ENCODE assay signal across 1 cellular context in the genomic region with DNA sequence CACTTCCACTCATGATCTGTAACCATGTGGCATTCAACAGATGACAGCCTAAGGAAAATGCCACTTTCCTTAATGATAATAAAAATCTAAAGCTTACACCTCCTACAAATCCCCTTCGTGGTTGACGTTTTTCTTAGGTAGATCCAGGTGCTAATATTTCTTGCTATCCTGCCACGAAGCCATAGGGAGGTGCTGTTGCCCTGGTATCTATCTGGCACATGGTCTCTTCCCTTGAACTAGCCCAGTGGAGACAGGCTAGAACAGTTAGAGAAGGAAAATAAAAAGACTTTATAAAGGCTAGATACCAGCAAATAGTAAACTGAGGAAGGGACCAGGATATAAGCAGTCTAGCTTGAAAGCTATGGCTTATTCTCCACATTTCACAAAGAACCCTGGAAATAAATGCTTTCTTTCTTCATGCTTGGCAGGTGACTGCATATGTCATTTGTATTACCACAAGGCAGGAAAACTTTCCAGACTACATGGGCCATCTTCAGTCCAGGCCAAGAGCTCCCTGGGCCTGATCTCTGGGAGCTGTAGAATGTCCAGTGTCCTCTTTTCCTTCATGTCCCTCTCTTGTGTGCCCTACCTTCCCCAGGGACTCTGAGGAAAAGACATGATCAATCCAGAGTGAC.
TF ChIP-seq lines count a peak whose summit lies in the region.

No MANE protein-coding gene starts in this region.

TF ChIP-seq in liver, 16 proteins besides CTCF, POLR2A, EP300 and RAD21 (continued from another document):
- TF ChIP-seq ZBTB33 (IDR thresholded peaks at IDR 0.05) (no peak), GABPA (IDR thresholded peaks at IDR 0.05 in 1 of 2, conservative IDR thresholded peaks at IDR 0.05 in 1 of 2) (no peak), FOXA1 (IDR thresholded peaks at IDR 0.05) (no peak), RXRA (IDR thresholded peaks at IDR 0.05) (no peak), HNF4G (IDR thresholded peaks at IDR 0.05) (no peak)
TF ChIP-seq in liver: peak in this region for 0.
